ENCODE assay signal across 1 cellular context in the genomic region with DNA sequence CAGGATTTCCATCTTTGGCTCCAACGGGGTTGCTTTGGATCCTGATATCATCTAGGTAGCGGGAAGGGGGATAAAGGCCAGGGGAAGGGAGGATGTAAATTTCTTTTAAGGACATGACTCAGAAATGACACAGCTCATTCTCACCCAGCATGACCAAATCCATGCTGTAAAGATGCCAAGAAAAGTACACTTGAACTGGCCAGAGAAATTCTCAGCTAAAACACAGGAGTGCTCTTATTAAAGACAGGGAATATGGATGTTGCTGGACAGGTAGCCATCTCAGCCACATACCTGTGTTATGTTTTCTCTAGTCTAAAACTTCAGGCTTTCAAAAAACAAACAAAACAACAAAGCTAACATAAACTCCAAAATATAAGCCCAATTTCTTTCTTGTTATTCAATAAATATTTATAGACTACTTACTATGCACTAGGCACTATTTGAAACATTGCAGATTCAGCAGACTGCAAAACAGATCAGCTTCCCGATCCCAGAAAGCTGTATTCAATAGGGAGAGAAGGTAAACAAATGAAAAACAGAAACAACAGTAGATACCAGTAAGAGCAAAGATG.
TF ChIP-seq lines count a peak whose summit lies in the region.

No MANE protein-coding gene starts in this region.

TF ChIP-seq in K562, 482 proteins besides CTCF, POLR2A, EP300 and RAD21 (continued from another document and continues in another):
- TF ChIP-seq CEBPZ (IDR thresholded peaks at IDR 0.05; ENCODE audit: borderline replicate concordance, low read depth, low read length), result no peak
- no peak for TF ChIP-seq FOXA1 (IDR thresholded peaks at IDR 0.05; ENCODE audit: borderline replicate concordance)
- TF ChIP-seq TAF15 (IDR thresholded peaks at IDR 0.05; ENCODE audit: low read depth, low read length), result no peak
- TF ChIP-seq TAF1 (IDR thresholded peaks at IDR 0.05; ENCODE audit: control insufficient read depth, extremely low read depth, insufficient read depth, low read length, severe bottlenecking), result no peak
- TF ChIP-seq, protein P1, sequence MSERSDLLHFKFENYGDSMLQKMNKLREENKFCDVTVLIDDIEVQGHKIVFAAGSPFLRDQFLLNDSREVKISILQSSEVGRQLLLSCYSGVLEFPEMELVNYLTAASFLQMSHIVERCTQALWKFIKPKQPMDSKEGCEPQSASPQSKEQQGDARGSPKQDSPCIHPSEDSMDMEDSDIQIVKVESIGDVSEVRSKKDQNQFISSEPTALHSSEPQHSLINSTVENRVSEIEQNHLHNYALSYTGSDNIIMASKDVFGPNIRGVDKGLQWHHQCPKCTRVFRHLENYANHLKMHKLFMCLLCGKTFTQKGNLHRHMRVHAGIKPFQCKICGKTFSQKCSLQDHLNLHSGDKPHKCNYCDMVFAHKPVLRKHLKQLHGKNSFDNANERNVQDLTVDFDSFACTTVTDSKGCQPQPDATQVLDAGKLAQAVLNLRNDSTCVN (CRISPR knock-in tag; IDR thresholded peaks at IDR 0.05), result no peak
- no peak for TF ChIP-seq MYC (IDR thresholded peaks at IDR 0.05; ENCODE audit: low read depth, low read length)
- no peak for TF ChIP-seq MYC (CRISPR knock-in tag; IDR thresholded peaks at IDR 0.05; ENCODE audit: borderline replicate concordance, low read depth)
- peak; percentile 60; the same call in 1 of the 2 replicates for TF ChIP-seq ZNF197 (CRISPR knock-in tag; IDR thresholded peaks at IDR 0.05; ENCODE audit: low read depth)
- no peak for TF ChIP-seq ZNF3 (CRISPR knock-in tag; IDR thresholded peaks at IDR 0.05)
- no peak; the same call in 1 of the 2 replicates for TF ChIP-seq ZNF589 (CRISPR knock-in tag; IDR thresholded peaks at IDR 0.05; ENCODE audit: low read depth)
- no peak for TF ChIP-seq MCM3 (IDR thresholded peaks at IDR 0.05)
- no peak for TF ChIP-seq NR2F6 (CRISPR knock-in tag; IDR thresholded peaks at IDR 0.05)
- TF ChIP-seq SMC3 (conservative IDR thresholded peaks at IDR 0.05; ENCODE audit: insufficient read depth, low read depth, low read length), result no peak
- no peak for TF ChIP-seq ZNF57 (CRISPR knock-in tag; IDR thresholded peaks at IDR 0.05)
- TF ChIP-seq HSF4 (CRISPR knock-in tag; IDR thresholded peaks at IDR 0.05; ENCODE audit: borderline replicate concordance), result no peak
- TF ChIP-seq ZNF445 (CRISPR knock-in tag; IDR thresholded peaks at IDR 0.05; ENCODE audit: low read depth), result no peak
- TF ChIP-seq HOXB6 (CRISPR knock-in tag; IDR thresholded peaks at IDR 0.05; ENCODE audit: borderline replicate concordance), result no peak
- no peak for TF ChIP-seq PURB (CRISPR knock-in tag; IDR thresholded peaks at IDR 0.05; ENCODE audit: low read depth)
- TF ChIP-seq THRAP3 (IDR thresholded peaks at IDR 0.05; ENCODE audit: borderline replicate concordance), result no peak
- no peak for TF ChIP-seq ESRRB (CRISPR knock-in tag; IDR thresholded peaks at IDR 0.05; ENCODE audit: borderline replicate concordance)
- TF ChIP-seq, protein P2, sequence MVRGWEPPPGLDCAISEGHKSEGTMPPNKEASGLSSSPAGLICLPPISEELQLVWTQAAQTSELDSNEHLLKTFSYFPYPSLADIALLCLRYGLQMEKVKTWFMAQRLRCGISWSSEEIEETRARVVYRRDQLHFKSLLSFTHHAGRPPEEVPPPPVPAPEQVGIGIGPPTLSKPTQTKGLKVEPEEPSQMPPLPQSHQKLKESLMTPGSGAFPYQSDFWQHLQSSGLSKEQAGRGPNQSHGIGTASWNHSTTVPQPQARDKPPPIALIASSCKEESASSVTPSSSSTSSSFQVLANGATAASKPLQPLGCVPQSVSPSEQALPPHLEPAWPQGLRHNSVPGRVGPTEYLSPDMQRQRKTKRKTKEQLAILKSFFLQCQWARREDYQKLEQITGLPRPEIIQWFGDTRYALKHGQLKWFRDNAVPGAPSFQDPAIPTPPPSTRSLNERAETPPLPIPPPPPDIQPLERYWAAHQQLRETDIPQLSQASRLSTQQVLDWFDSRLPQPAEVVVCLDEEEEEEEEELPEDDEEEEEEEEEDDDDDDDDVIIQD (CRISPR knock-in tag; IDR thresholded peaks at IDR 0.05), result no peak
- TF ChIP-seq PHF20 (IDR thresholded peaks at IDR 0.05; ENCODE audit: partially characterized antibody), result no peak
- TF ChIP-seq HCFC1 (IDR thresholded peaks at IDR 0.05; ENCODE audit: low read depth, low read length), result no peak
- TF ChIP-seq BMI1 (IDR thresholded peaks at IDR 0.05; ENCODE audit: low read length), result no peak
- TF ChIP-seq U2AF1 (optimal IDR thresholded peaks at IDR 0.05; ENCODE audit: low read depth, low read length), result no peak
- no peak for TF ChIP-seq ZNF143 (CRISPR knock-in tag; IDR thresholded peaks at IDR 0.05)
- TF ChIP-seq CHD1 (IDR thresholded peaks at IDR 0.05; ENCODE audit: low read length), result no peak
- TF ChIP-seq, protein P3, sequence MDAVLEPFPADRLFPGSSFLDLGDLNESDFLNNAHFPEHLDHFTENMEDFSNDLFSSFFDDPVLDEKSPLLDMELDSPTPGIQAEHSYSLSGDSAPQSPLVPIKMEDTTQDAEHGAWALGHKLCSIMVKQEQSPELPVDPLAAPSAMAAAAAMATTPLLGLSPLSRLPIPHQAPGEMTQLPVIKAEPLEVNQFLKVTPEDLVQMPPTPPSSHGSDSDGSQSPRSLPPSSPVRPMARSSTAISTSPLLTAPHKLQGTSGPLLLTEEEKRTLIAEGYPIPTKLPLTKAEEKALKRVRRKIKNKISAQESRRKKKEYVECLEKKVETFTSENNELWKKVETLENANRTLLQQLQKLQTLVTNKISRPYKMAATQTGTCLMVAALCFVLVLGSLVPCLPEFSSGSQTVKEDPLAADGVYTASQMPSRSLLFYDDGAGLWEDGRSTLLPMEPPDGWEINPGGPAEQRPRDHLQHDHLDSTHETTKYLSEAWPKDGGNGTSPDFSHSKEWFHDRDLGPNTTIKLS (IDR thresholded peaks at IDR 0.05; ENCODE audit: borderline replicate concordance, low read depth), result 0 out of 2 replicates have a peak, but pooled peaks have one; percentile 37
- peak; percentile 97 for TF ChIP-seq SMARCE1 (IDR thresholded peaks at IDR 0.05)
- no peak for TF ChIP-seq TFAM (CRISPR knock-in tag; conservative IDR thresholded peaks at IDR 0.05)
- no peak; the same call in 1 of the 2 replicates for TF ChIP-seq ELF1 (tag; IDR thresholded peaks at IDR 0.05)
- no peak for TF ChIP-seq ZNF431 (CRISPR knock-in tag; IDR thresholded peaks at IDR 0.05)
- TF ChIP-seq ZNF584 (CRISPR knock-in tag; IDR thresholded peaks at IDR 0.05; ENCODE audit: low read depth), result peak; percentile 81
- TF ChIP-seq MXD1 (CRISPR knock-in tag; IDR thresholded peaks at IDR 0.05; ENCODE audit: borderline replicate concordance, poor library complexity, severe bottlenecking), result no peak
- TF ChIP-seq NFXL1 (CRISPR knock-in tag; IDR thresholded peaks at IDR 0.05), result peak; percentile 70; the same call in 1 of the 2 replicates
- no peak for TF ChIP-seq KAT8 (IDR thresholded peaks at IDR 0.05; ENCODE audit: low read depth)
- peak; percentile 98 for TF ChIP-seq DPF2 (IDR thresholded peaks at IDR 0.05)
- TF ChIP-seq, protein P4, sequence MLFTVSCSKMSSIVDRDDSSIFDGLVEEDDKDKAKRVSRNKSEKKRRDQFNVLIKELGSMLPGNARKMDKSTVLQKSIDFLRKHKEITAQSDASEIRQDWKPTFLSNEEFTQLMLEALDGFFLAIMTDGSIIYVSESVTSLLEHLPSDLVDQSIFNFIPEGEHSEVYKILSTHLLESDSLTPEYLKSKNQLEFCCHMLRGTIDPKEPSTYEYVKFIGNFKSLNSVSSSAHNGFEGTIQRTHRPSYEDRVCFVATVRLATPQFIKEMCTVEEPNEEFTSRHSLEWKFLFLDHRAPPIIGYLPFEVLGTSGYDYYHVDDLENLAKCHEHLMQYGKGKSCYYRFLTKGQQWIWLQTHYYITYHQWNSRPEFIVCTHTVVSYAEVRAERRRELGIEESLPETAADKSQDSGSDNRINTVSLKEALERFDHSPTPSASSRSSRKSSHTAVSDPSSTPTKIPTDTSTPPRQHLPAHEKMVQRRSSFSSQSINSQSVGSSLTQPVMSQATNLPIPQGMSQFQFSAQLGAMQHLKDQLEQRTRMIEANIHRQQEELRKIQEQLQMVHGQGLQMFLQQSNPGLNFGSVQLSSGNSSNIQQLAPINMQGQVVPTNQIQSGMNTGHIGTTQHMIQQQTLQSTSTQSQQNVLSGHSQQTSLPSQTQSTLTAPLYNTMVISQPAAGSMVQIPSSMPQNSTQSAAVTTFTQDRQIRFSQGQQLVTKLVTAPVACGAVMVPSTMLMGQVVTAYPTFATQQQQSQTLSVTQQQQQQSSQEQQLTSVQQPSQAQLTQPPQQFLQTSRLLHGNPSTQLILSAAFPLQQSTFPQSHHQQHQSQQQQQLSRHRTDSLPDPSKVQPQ (CRISPR knock-in tag; IDR thresholded peaks at IDR 0.05; ENCODE audit: borderline replicate concordance), result no peak
- TF ChIP-seq, protein P5, sequence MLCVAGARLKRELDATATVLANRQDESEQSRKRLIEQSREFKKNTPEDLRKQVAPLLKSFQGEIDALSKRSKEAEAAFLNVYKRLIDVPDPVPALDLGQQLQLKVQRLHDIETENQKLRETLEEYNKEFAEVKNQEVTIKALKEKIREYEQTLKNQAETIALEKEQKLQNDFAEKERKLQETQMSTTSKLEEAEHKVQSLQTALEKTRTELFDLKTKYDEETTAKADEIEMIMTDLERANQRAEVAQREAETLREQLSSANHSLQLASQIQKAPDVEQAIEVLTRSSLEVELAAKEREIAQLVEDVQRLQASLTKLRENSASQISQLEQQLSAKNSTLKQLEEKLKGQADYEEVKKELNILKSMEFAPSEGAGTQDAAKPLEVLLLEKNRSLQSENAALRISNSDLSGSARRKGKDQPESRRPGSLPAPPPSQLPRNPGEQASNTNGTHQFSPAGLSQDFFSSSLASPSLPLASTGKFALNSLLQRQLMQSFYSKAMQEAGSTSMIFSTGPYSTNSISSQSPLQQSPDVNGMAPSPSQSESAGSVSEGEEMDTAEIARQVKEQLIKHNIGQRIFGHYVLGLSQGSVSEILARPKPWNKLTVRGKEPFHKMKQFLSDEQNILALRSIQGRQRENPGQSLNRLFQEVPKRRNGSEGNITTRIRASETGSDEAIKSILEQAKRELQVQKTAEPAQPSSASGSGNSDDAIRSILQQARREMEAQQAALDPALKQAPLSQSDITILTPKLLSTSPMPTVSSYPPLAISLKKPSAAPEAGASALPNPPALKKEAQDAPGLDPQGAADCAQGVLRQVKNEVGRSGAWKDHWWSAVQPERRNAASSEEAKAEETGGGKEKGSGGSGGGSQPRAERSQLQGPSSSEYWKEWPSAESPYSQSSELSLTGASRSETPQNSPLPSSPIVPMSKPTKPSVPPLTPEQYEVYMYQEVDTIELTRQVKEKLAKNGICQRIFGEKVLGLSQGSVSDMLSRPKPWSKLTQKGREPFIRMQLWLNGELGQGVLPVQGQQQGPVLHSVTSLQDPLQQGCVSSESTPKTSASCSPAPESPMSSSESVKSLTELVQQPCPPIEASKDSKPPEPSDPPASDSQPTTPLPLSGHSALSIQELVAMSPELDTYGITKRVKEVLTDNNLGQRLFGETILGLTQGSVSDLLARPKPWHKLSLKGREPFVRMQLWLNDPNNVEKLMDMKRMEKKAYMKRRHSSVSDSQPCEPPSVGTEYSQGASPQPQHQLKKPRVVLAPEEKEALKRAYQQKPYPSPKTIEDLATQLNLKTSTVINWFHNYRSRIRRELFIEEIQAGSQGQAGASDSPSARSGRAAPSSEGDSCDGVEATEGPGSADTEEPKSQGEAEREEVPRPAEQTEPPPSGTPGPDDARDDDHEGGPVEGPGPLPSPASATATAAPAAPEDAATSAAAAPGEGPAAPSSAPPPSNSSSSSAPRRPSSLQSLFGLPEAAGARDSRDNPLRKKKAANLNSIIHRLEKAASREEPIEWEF (CRISPR knock-in tag; IDR thresholded peaks at IDR 0.05), result no peak
- TF ChIP-seq BRD4 (IDR thresholded peaks at IDR 0.05), result no peak
- no peak for TF ChIP-seq HDAC6 (IDR thresholded peaks at IDR 0.05; ENCODE audit: low read depth, low read length)
- no peak for TF ChIP-seq RBBP5 (IDR thresholded peaks at IDR 0.05; ENCODE audit: borderline replicate concordance, insufficient read depth, low read length, poor library complexity, severe bottlenecking)
